In genomic region chr4:119300388-119301131, GRCh38 we compare ENCODE assay signal across 8 cellular contexts. TPM values are rescaled to one million over a fixed set of nuclear protein-coding genes. Genes with fewer than 3 reads are reported as not detected.
DNase-seq lines count a peak whose midpoint lies in the region; ATAC-seq and TF ChIP-seq lines count a peak whose summit lies in the region.

No MANE protein-coding gene starts in this region.

- H3K36me3 ChIP-seq in SK-N-MC (ENCODE audit: insufficient read depth, low read length) = peaks cover 21% of the 10 kb centered on the region
- H3K36me3 ChIP-seq in iPS-20b (ENCODE audit: insufficient read depth, low read depth, low read length) = peaks cover 25% of the 10 kb centered on the region
- peaks cover 0 to 30% (median 8%) of the 10 kb centered on the region in 6 donors for H3K36me3 ChIP-seq in spleen

- DNase-seq in SK-N-MC (ENCODE audit: low read depth, low spot score) (no peak), spleen (peak; percentile 99), NCI-H1105 treated with DMSO at 0.1 percent for 48 hours (lab: John Stamatoyannopoulos, UW) (no peak), NCI-H446 treated with DMSO at 0.1 percent for 48 hours (lab: John Stamatoyannopoulos, UW) (no peak)

- intact Hi-C loops in spleen (cut with DNase I; ENCODE audit: low total_unique reads) = loop anchor here (5.0 kb wide), 1 partner anchor 88 kb away; the partner anchor contains the start of gene USP53

- H3K4me3 ChIP-seq in SK-N-MC (peak overlapping the region; percentile 98), iPS-20b (ENCODE audit: low read length) (peak overlapping the region; percentile 100), spleen (peak overlapping the region; percentile 62 to 88 (median 68))

- H3K27ac Mint-ChIP-seq in brain = peak overlapping the region; percentile 90 to 100 (median 99)

- peaks cover 14% of the 10 kb centered on the region for H3K27me3 Mint-ChIP-seq in brain

- TF ChIP-seq CTCF in brain (conservative IDR thresholded peaks at IDR 0.05) = peak in 1 of 2 experiments; percentile 45
- TF ChIP-seq CTCF in spleen (IDR thresholded peaks at IDR 0.05 in 8 of 11, conservative IDR thresholded peaks at IDR 0.05 in 3 of 11) = peak in 2 of 11 experiments; percentile 17 to 31

- H3K9me3 ChIP-seq in SK-N-MC (ENCODE audit: low read depth, low read length) = no peaks in the 10 kb centered on the region
- H3K9me3 ChIP-seq in iPS-20b (ENCODE audit: insufficient read depth, low read depth, low read length) = no peaks in the 10 kb centered on the region
- no peaks in the 10 kb centered on the region for H3K9me3 ChIP-seq in spleen

- peaks cover 60% of the 10 kb centered on the region for H3K4me1 Mint-ChIP-seq in brain

- peak overlapping the region; percentile 94 to 100 (median 96) for H3K4me3 Mint-ChIP-seq in brain

- H3K4me1 ChIP-seq in iPS-20b (ENCODE audit: insufficient read depth, low read length) (peaks cover 9% of the 10 kb centered on the region), spleen (peaks cover 19 to 48% (median 28%) of the 10 kb centered on the region in 6 donors)

- no peaks in the 10 kb centered on the region for H3K27me3 ChIP-seq in iPS-20b (ENCODE audit: insufficient read depth, low read length)
- no peaks in the 10 kb centered on the region for H3K27me3 ChIP-seq in spleen (replicated peaks in 1 of 7)

- peak; percentile 95 for ATAC-seq in GM18511 (IDR thresholded peaks at IDR 0.05; ENCODE audit: unreplicated experiment)
- ATAC-seq in HG02973 (IDR thresholded peaks at IDR 0.05; ENCODE audit: unreplicated experiment) = peak; percentile 93

- H3K27ac ChIP-seq in SK-N-MC = no peak overlapping the region
- H3K27ac ChIP-seq in iPS-20b (ENCODE audit: low read length) = peak overlapping the region; percentile 94
- peak overlapping the region; percentile 93 to 98 (median 95) for H3K27ac ChIP-seq in spleen

- H3K9ac ChIP-seq in SK-N-MC (ENCODE audit: insufficient read length) (peak overlapping the region; percentile 86), iPS-20b (ENCODE audit: low read depth, low read length) (peak overlapping the region; percentile 98)

- H3K36me3 Mint-ChIP-seq in brain = peaks cover 39% of the 10 kb centered on the region

- WGBS in spleen, 5 donors = 0 to 4% (median 1%) methylated on average over 24 to 49 of the region's 49 CpGs

- peaks cover 0 to 8% (median 0%) of the 10 kb centered on the region in 5 experiments for H3K9me3 Mint-ChIP-seq in brain

- peak; percentile 36 to 85 (median 69) for TF ChIP-seq POLR2A in spleen (IDR thresholded peaks at IDR 0.05)

RNA-seq across cellular contexts. Expression of gene FABP2, which starts 21.4 kb away (rescaled TPM):
- not detected for polyA plus RNA-seq in brain (ENCODE audit: insufficient read depth, low read depth, low replicate concordance)
- total RNA-seq in spleen = under 1 TPM in 1 of 7 donors, not detected in 6; 0.26 TPM
- under 1 TPM in 1 of 3 donors, not detected in 2; 0.16 TPM for polyA plus RNA-seq in spleen
